Comparison of ENCODE assay signal across 8 cellular contexts in genomic region chr12:120234643-120235368, GRCh38. TPM values are rescaled to one million over a fixed set of nuclear protein-coding genes. Genes with fewer than 3 reads are reported as not detected.
A peak's percentile ranks its signal among the peaks of the same experiment; 100 is the strongest.
DNase-seq lines count a peak whose midpoint lies in the region; ATAC-seq and TF ChIP-seq lines count a peak whose summit lies in the region.

No MANE protein-coding gene starts in this region.

- CTCF ChIA-PET in activated CD4-positive, alpha-beta T cell treated with anti-CD3 and anti-CD28 coated beads for 36 hours (lab: Charles Lee): interaction anchor here (0.8 to 2.5 kb wide), 9 partner anchors 9 to 56 kb away, joined by 3 to 11 read pairs (median 5); no protein-coding TSS in a partner anchor

- no peak for ATAC-seq in activated CD4-positive, alpha-beta T cell treated with anti-CD3 and anti-CD28 coated beads for 36 hours
- no peak for ATAC-seq in GM18867 (IDR thresholded peaks at IDR 0.05; ENCODE audit: unreplicated experiment)

- peak overlapping the region; percentile 94 for H3K27ac ChIP-seq in brain microvascular endothelial cell

- H3K27ac Mint-ChIP-seq in activated CD4-positive, alpha-beta T cell treated with anti-CD3 and anti-CD28 coated beads for 36 hours: peak overlapping the region; percentile 65
- H3K27ac Mint-ChIP-seq in immature natural killer cell: peak overlapping the region; percentile 76 to 99 (median 90)

- in situ Hi-C loops in brain microvascular endothelial cell (cut with HindIII; ENCODE audit: low pct_ligation_motif_present, low sequenced_read_pairs): no loop called here

- peaks cover 85% of the 10 kb centered on the region for H3K4me1 Mint-ChIP-seq in activated CD4-positive, alpha-beta T cell treated with anti-CD3 and anti-CD28 coated beads for 36 hours
- H3K4me1 Mint-ChIP-seq in immature natural killer cell: peaks cover 94 to 96% of the 10 kb centered on the region in 2 donors

- H3K36me3 Mint-ChIP-seq in activated CD4-positive, alpha-beta T cell treated with anti-CD3 and anti-CD28 coated beads for 36 hours (ENCODE audit: low read depth): no peaks in the 10 kb centered on the region
- peaks cover 0 to 5% (median 0%) of the 10 kb centered on the region in 3 donors for H3K36me3 Mint-ChIP-seq in immature natural killer cell

- peak; percentile 76 for TF ChIP-seq CTCF in brain microvascular endothelial cell (IDR thresholded peaks at IDR 0.05; ENCODE audit: low read depth, low read length, missing control alignments)

- intact Hi-C loops in activated CD4-positive, alpha-beta T cell treated with anti-CD3 and anti-CD28 coated beads for 36 hours (cut with DNase I, micrococcal nuclease): no loop called here

- H3K9me3 Mint-ChIP-seq in activated CD4-positive, alpha-beta T cell treated with anti-CD3 and anti-CD28 coated beads for 36 hours (ENCODE audit: low read depth): no peaks in the 10 kb centered on the region
- H3K9me3 Mint-ChIP-seq in immature natural killer cell: no peaks in the 10 kb centered on the region

- H3K36me3 ChIP-seq in brain microvascular endothelial cell (replicated peaks): peaks cover 2% of the 10 kb centered on the region

- no peak overlapping the region for H3K4me3 Mint-ChIP-seq in activated CD4-positive, alpha-beta T cell treated with anti-CD3 and anti-CD28 coated beads for 36 hours
- H3K4me3 Mint-ChIP-seq in immature natural killer cell: peak overlapping the region; percentile 45 to 85 (median 75)

- DNase-seq in activated CD4-positive, alpha-beta T cell treated with anti-CD3 and anti-CD28 coated beads for 36 hours: no peak
- no peak for DNase-seq in activated CD4-positive, alpha-beta T cell treated with anti-CD3 and anti-CD28 coated beads for 4 hours
- DNase-seq in NCI-H345 (lab: John Stamatoyannopoulos, UW) (peak; percentile 42), brain microvascular endothelial cell (peak; percentile 98), immature natural killer cell (no peak), skeletal muscle cell (ENCODE audit: low read depth) (peak; percentile 97)
- no peak for DNase-seq in stimulated activated CD8-positive, alpha-beta memory T cell treated with anti-CD3 and anti-CD28 coated beads, Interleukin-4, amount 100 ng/mL, for 48 hours

- no peaks in the 10 kb centered on the region for H3K27me3 Mint-ChIP-seq in activated CD4-positive, alpha-beta T cell treated with anti-CD3 and anti-CD28 coated beads for 36 hours
- peaks cover 5 to 27% (median 14%) of the 10 kb centered on the region in 3 donors for H3K27me3 Mint-ChIP-seq in immature natural killer cell (ENCODE audit: low read depth in 3 of 3)

- POLR2A ChIA-PET in activated CD4-positive, alpha-beta T cell treated with anti-CD3 and anti-CD28 coated beads for 36 hours (lab: Charles Lee): interaction anchor here (0.5 to 5.8 kb wide), 4 partner anchors 27 to 57 kb away, joined by 3 to 47 read pairs (median 5); partner anchors contain the start of genes RNU4-1 and RNU4-2

- H3K4me3 ChIP-seq in brain microvascular endothelial cell (ENCODE audit: low read depth, low read length) (no peak overlapping the region), skeletal muscle cell (ENCODE audit: low read depth, low read length) (no peak overlapping the region)

- H3K27me3 ChIP-seq in brain microvascular endothelial cell (replicated peaks): no peaks in the 10 kb centered on the region

RNA-seq across cellular contexts. Expression of gene PXN, which starts 30.7 kb away (rescaled TPM):
- 100 to 1,000 TPM in 1 of 2 experiments, 10 to 100 TPM in 1; 74.5 to 104 TPM for total RNA-seq in activated CD4-positive, alpha-beta T cell treated with anti-CD3 and anti-CD28 coated beads for 36 hours
- 100 to 1,000 TPM; 132 to 310 (median 240) TPM for polyA plus RNA-seq in immature natural killer cell

RNA-seq across cellular contexts. Expression of gene RPLP0, which starts 33.9 kb away (rescaled TPM):
- 1,000 to 10,000 TPM; 3,424 to 4,221 TPM for total RNA-seq in activated CD4-positive, alpha-beta T cell treated with anti-CD3 and anti-CD28 coated beads for 36 hours
- 1,000 to 10,000 TPM in 1 of 3 donors, 100 to 1,000 TPM in 2; 528 to 1,271 (median 768) TPM for polyA plus RNA-seq in immature natural killer cell

RNA-seq across cellular contexts. Expression of gene GCN1, which starts 40.3 kb away (rescaled TPM):
- total RNA-seq in activated CD4-positive, alpha-beta T cell treated with anti-CD3 and anti-CD28 coated beads for 36 hours: 100 to 1,000 TPM; 125 to 139 TPM
- 10 to 100 TPM in 2 of 3 donors, 1 to 10 TPM in 1; 9.7 to 26.4 (median 11.3) TPM for polyA plus RNA-seq in immature natural killer cell

RNA-seq across cellular contexts. Expression of gene RNU4-2, which starts 56.9 kb away (rescaled TPM):
- 1,000 to 10,000 TPM in 1 of 2 experiments, 100 to 1,000 TPM in 1; 385 to 1,689 TPM for total RNA-seq in activated CD4-positive, alpha-beta T cell treated with anti-CD3 and anti-CD28 coated beads for 36 hours
- 10 to 100 TPM in 1 of 3 donors, not detected in 2; 70.0 TPM for polyA plus RNA-seq in immature natural killer cell

RNA-seq across cellular contexts. Expression of gene RNU4-1, which starts 58.2 kb away (rescaled TPM):
- total RNA-seq in activated CD4-positive, alpha-beta T cell treated with anti-CD3 and anti-CD28 coated beads for 36 hours: 1,000 to 10,000 TPM in 1 of 2 experiments, 100 to 1,000 TPM in 1; 323 to 1,150 TPM
- not detected for polyA plus RNA-seq in immature natural killer cell

Comparison
In these comparisons a context has a peak if more than half of its experiments do, and no peak if none do; other contexts are left out.
1. DNase-seq: peak in NCI-H345 (single experiment), brain microvascular endothelial cell (single experiment) and skeletal muscle cell (single experiment); none in activated CD4-positive, alpha-beta T cell treated with anti-CD3 and anti-CD28 coated beads for 36 hours (single experiment), activated CD4-positive, alpha-beta T cell treated with anti-CD3 and anti-CD28 coated beads for 4 hours (0 of 2), immature natural killer cell (0 of 3) and stimulated activated CD8-positive, alpha-beta memory T cell treated with anti-CD3 and anti-CD28 coated beads, Interleukin-4, amount 100 ng/mL, for 48 hours (single experiment).